Comparison of ENCODE assay signal across 3 cellular contexts in genomic region chr16:10533612-10534011, GRCh38. TPM values are rescaled to one million over a fixed set of nuclear protein-coding genes. Genes with fewer than 3 reads are reported as not detected.
"Had no signal": no experiment of that assay in that cellular context is flagged by ENCODE, and none has a peak within 500 bp of the region (broad histone marks: within the 10 kb centered on the region; RNA-seq: fewer than 3 reads in every experiment).

No MANE protein-coding gene starts in this region.

RNA-seq across cellular contexts. Expression of gene EMP2, which starts 46.8 kb away (rescaled TPM):
- total RNA-seq: activated CD4-positive, alpha-beta T cell treated with anti-CD3 and anti-CD28 coated beads, Interleukin-2, amount 10 ng/mL, durations not matched to agents 24 days and 14 days; activated CD8-positive, alpha-beta T cell treated with anti-CD3 and anti-CD28 coated beads, Interleukin-2, amount 10 ng/mL, durations not matched to agents 7 days and 5 days; T-helper 2 cell treated with Interferon-gamma antibody and Interleukin-4, amounts not matched to agents 100 ng/mL and 5 ng/mL, for 36 hours had no signal
